1 cellular context compared by ENCODE assay signal in the genomic region with DNA sequence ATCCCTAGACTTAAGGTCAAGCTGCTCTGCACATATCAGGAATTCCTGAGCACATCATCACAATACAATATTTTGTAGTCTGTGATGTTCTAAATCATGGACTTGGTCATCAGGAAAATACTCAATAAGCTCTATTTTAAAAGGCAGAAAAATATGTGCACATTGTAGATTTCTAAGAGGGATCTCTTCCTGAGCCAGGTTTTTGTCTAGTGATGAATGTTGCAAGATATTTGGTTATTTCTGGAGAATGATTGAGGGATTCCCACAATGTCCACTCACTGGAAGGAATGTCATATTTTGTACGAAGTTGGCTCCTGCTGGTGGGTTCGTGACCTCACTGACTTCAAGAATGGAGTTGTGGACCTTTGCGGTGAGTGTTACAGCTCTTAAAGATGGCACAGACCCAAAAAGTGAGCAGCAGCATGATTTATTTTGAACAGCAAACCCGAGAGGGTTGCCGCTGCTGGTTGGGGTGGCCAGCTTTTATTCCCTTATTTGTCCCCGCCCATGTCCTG.
TF ChIP-seq lines count a peak whose summit lies in the region.

No MANE protein-coding gene starts in this region.

TF ChIP-seq in HepG2, 621 proteins besides CTCF, POLR2A, EP300 and RAD21:
- TF ChIP-seq, protein P1, sequence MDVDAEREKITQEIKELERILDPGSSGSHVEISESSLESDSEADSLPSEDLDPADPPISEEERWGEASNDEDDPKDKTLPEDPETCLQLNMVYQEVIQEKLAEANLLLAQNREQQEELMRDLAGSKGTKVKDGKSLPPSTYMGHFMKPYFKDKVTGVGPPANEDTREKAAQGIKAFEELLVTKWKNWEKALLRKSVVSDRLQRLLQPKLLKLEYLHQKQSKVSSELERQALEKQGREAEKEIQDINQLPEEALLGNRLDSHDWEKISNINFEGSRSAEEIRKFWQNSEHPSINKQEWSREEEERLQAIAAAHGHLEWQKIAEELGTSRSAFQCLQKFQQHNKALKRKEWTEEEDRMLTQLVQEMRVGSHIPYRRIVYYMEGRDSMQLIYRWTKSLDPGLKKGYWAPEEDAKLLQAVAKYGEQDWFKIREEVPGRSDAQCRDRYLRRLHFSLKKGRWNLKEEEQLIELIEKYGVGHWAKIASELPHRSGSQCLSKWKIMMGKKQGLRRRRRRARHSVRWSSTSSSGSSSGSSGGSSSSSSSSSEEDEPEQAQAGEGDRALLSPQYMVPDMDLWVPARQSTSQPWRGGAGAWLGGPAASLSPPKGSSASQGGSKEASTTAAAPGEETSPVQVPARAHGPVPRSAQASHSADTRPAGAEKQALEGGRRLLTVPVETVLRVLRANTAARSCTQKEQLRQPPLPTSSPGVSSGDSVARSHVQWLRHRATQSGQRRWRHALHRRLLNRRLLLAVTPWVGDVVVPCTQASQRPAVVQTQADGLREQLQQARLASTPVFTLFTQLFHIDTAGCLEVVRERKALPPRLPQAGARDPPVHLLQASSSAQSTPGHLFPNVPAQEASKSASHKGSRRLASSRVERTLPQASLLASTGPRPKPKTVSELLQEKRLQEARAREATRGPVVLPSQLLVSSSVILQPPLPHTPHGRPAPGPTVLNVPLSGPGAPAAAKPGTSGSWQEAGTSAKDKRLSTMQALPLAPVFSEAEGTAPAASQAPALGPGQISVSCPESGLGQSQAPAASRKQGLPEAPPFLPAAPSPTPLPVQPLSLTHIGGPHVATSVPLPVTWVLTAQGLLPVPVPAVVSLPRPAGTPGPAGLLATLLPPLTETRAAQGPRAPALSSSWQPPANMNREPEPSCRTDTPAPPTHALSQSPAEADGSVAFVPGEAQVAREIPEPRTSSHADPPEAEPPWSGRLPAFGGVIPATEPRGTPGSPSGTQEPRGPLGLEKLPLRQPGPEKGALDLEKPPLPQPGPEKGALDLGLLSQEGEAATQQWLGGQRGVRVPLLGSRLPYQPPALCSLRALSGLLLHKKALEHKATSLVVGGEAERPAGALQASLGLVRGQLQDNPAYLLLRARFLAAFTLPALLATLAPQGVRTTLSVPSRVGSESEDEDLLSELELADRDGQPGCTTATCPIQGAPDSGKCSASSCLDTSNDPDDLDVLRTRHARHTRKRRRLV (CRISPR knock-in tag; IDR thresholded peaks at IDR 0.05): no peak
- TF ChIP-seq, protein P2, sequence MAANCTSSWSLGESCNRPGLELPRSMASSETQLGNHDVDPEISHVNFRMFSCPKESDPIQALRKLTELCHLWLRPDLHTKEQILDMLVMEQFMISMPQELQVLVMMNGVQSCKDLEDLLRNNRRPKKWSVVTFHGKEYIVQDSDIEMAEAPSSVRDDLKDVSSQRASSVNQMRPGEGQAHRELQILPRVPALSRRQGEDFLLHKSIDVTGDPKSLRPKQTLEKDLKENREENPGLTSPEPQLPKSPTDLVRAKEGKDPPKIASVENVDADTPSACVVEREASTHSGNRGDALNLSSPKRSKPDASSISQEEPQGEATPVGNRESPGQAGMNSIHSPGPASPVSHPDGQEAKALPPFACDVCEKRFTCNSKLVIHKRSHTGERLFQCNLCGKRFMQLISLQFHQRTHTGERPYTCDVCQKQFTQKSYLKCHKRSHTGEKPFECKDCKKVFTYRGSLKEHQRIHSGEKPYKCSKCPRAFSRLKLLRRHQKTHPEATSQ (CRISPR knock-in tag; IDR thresholded peaks at IDR 0.05; ENCODE audit: borderline replicate concordance): no peak
- TF ChIP-seq ZNF432 (CRISPR knock-in tag; IDR thresholded peaks at IDR 0.05; ENCODE audit: borderline replicate concordance) (no peak), ZNF615 (CRISPR knock-in tag; IDR thresholded peaks at IDR 0.05; ENCODE audit: borderline replicate concordance) (no peak)
